Comparison of ENCODE assay signal across 8 cellular contexts in the genomic region with DNA sequence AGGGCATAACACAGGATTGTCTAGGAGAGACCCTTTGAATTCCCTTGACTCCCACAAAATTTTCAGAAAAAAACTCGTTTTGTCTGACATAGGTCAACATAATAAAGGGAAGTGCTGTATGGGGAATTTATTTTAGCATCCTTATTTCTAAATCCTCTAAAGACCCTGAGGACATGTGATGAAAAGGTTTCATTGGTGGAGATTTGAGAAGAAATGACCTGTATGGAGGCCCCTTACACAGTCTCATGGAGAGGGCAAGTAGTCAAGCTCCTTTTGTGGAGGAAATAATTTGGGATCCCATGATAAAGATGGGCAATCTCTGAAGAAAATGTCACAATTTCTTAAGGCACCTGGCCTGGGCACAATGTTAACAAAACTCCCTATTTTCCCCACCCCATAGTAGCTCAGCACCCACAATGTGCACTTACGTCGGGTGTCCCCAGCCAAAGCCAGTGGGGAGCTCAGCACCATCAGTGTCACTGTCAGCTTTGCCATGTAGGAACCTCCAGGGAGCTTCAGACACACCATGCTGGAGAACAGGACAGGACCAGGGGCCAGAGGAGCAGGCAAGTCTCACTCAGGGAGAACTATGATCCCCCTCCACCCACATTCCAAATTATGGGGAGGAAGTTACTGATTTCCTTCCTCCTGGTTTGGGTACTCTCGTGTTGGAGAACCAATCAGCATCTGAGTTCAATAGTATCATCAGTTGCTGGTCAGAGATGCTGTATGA. TPM values are rescaled to one million over a fixed set of nuclear protein-coding genes. Genes with fewer than 3 reads are reported as not detected.
DNase-seq lines count a peak whose midpoint lies in the region; ATAC-seq and TF ChIP-seq lines count a peak whose summit lies in the region.

Gene HLA-DRB5, minus strand, starts transcription at position 591 of the 733 bp plus-strand sequence. Its CDS starts 63 bp downstream, at position 528.

- no peaks in the 10 kb centered on the region for H3K4me1 ChIP-seq in mononuclear cell (ENCODE audit: insufficient read depth, low read length)

- H3K4me1 Mint-ChIP-seq in activated T-cell treated with anti-CD3 and anti-CD28 coated beads, Interleukin-2, amount 50 U/mL, for 72 hours (ENCODE audit: low read depth): no peaks in the 10 kb centered on the region

- H3K27me3 Mint-ChIP-seq in activated T-cell treated with anti-CD3 and anti-CD28 coated beads, Interleukin-2, amount 50 U/mL, for 72 hours (ENCODE audit: low read depth): no peaks in the 10 kb centered on the region

- H3K4me3 ChIP-seq in GM12875 (ENCODE audit: low read depth, low read length) (peak within 1 kb of the TSS; percentile 61), mononuclear cell (ENCODE audit: low read length) (peak within 1 kb of the TSS; percentile 48)

- TF ChIP-seq CTCF in GM12875 (IDR thresholded peaks at IDR 0.05; ENCODE audit: borderline replicate concordance, insufficient read depth, low read depth, low read length): no peak

- H3K27ac Mint-ChIP-seq in activated T-cell treated with anti-CD3 and anti-CD28 coated beads, Interleukin-2, amount 50 U/mL, for 72 hours: no peak within 1 kb of the TSS

- no peak for DNase-seq in activated T-cell treated with anti-CD3 and anti-CD28 coated beads, Interleukin-2, amount 50 U/mL, for 72 hours
- DNase-seq in DMS153 treated with DMSO at 0.1 percent for 48 hours (lab: John Stamatoyannopoulos, UW; ENCODE audit: unreplicated experiment) (no peak), NCI-H446 treated with DMSO at 0.1 percent for 48 hours (lab: John Stamatoyannopoulos, UW) (no peak)
- DNase-seq in effector CD8-positive, alpha-beta T cell (lab: John Stamatoyannopoulos, UW): no peak

- H3K4me3 Mint-ChIP-seq in activated T-cell treated with anti-CD3 and anti-CD28 coated beads, Interleukin-2, amount 50 U/mL, for 72 hours: peak within 1 kb of the TSS; percentile 32 to 47

- H3K27me3 ChIP-seq in mononuclear cell (ENCODE audit: insufficient read depth, low read length): no peaks in the 10 kb centered on the region

- H3K36me3 Mint-ChIP-seq in activated T-cell treated with anti-CD3 and anti-CD28 coated beads, Interleukin-2, amount 50 U/mL, for 72 hours (ENCODE audit: insufficient read depth in 2 of 2): no peaks in the 10 kb centered on the region

- no peaks in the 10 kb centered on the region for H3K9me3 Mint-ChIP-seq in activated T-cell treated with anti-CD3 and anti-CD28 coated beads, Interleukin-2, amount 50 U/mL, for 72 hours

- no peaks in the 10 kb centered on the region for H3K9me3 ChIP-seq in mononuclear cell (ENCODE audit: low read depth, low read length)

- ATAC-seq in HG02885 (IDR thresholded peaks at IDR 0.05; ENCODE audit: poor library complexity, unreplicated experiment): peak; percentile 78
- peak; percentile 29 to 41 for ATAC-seq in activated T-cell treated with anti-CD3 and anti-CD28 coated beads, Interleukin-2, amount 50 U/mL, for 72 hours (replicated peaks in 1 of 2)
- ATAC-seq in GM21526 (IDR thresholded peaks at IDR 0.05; ENCODE audit: low FRiP score, unreplicated experiment): no peak

RNA-seq across cellular contexts. Expression of gene HLA-DRB5, which starts in this region (rescaled TPM):
- 1 to 10 TPM in 1 of 2 donors, not detected in 1; 1.7 TPM for total RNA-seq in activated T-cell treated with anti-CD3 and anti-CD28 coated beads, Interleukin-2, amount 50 U/mL, for 72 hours
- 8.5 TPM for total RNA-seq in mononuclear cell
